12 cellular contexts compared by ENCODE assay signal in genomic region chr4:16508968-16509367, GRCh38.
DNase-seq lines count a peak whose midpoint lies in the region; ATAC-seq and TF ChIP-seq lines count a peak whose summit lies in the region.
"Had no signal": no experiment of that assay in that cellular context is flagged by ENCODE, and none has a peak within 500 bp of the region (broad histone marks: within the 10 kb centered on the region; RNA-seq: fewer than 3 reads in every experiment).

No MANE protein-coding gene starts in this region.

- no peaks in the 10 kb centered on the region for H3K9me3 ChIP-seq in RWPE2 (ENCODE audit: severe bottlenecking)

- no peaks in the 10 kb centered on the region for H3K27me3 ChIP-seq in RWPE2 (ENCODE audit: insufficient read depth, poor library complexity, severe bottlenecking)
- H3K27me3 ChIP-seq: BLaER1 had no signal

- DNase-seq in ACHN (peak; percentile 3), RWPE2 (ENCODE audit: low spot score) (no peak), foreskin fibroblast (peak in 1 of 2 donors; percentile 11), left lobe of liver (ENCODE audit: low spot score) (no peak), GM20000 (ENCODE audit: low spot score) (no peak)
- no peak for DNase-seq in effector CD8-positive, alpha-beta T cell (lab: John Stamatoyannopoulos, UW)
- DNase-seq: NCI-H2081; nucleus accumbens; stimulated activated naive B cell treated with anti-CD40 and anti-IgM and Interleukin-4, amounts not matched to agents 10 μg/mL and 1 μg/mL and 100 μg/mL, for 72 hours had no signal

- H3K4me1 ChIP-seq in RWPE2 (ENCODE audit: insufficient read depth, poor library complexity, severe bottlenecking) = no peaks in the 10 kb centered on the region
- H3K4me1 ChIP-seq: BLaER1 had no signal

- H3K36me3 ChIP-seq in RWPE2 (ENCODE audit: low read depth) = no peaks in the 10 kb centered on the region
- H3K36me3 ChIP-seq: BLaER1 had no signal

- no peak overlapping the region for H3K4me3 ChIP-seq in GM12875 (ENCODE audit: low read depth, low read length)
- no peak overlapping the region for H3K4me3 ChIP-seq in RWPE2 (ENCODE audit: severe bottlenecking)
- no peak overlapping the region for H3K4me3 ChIP-seq in foreskin fibroblast (ENCODE audit: low read depth in 1 of 2, low read length in 2 of 2)
- H3K4me3 ChIP-seq: BLaER1 had no signal

- no peak overlapping the region for H3K27ac ChIP-seq in RWPE2 (ENCODE audit: poor library complexity, severe bottlenecking)
- H3K27ac ChIP-seq: BLaER1 had no signal

- in situ Hi-C loops in ACHN (cut with HindIII; ENCODE audit: low pct_ligation_motif_present, low pct_unique_long_range_greater_than_20kb, low sequenced_read_pairs) = no loop called here

- TF ChIP-seq CTCF in GM12875 (IDR thresholded peaks at IDR 0.05; ENCODE audit: borderline replicate concordance, insufficient read depth, low read depth, low read length) (peak; percentile 38; the same call in 1 of the 2 replicates), RWPE2 (IDR thresholded peaks at IDR 0.05; ENCODE audit: poor library complexity, severe bottlenecking) (peak; percentile 41), foreskin fibroblast (IDR thresholded peaks at IDR 0.05; ENCODE audit: low read depth, low read length) (peak; percentile 22), GM20000 (IDR thresholded peaks at IDR 0.05; ENCODE audit: extremely low read depth, missing control alignments) (no peak)

- ATAC-seq in RWPE2 (ENCODE audit: low read depth) (no peak), left lobe of liver (no peak), GM19463 (IDR thresholded peaks at IDR 0.05; ENCODE audit: unreplicated experiment) (no peak)
- ATAC-seq: stimulated activated naive B cell treated with anti-CD40 and anti-IgM and Interleukin-4, amounts not matched to agents 10 μg/mL and 1 μg/mL and 100 μg/mL, for 72 hours had no signal
